Comparison of ENCODE assay signal across 9 cellular contexts in genomic region chr17:73231841-73232586, GRCh38. TPM values are rescaled to one million over a fixed set of nuclear protein-coding genes. Genes with fewer than 3 reads are reported as not detected.
A peak's percentile ranks its signal among the peaks of the same experiment; 100 is the strongest.
DNase-seq lines count a peak whose midpoint lies in the region; ATAC-seq and TF ChIP-seq lines count a peak whose summit lies in the region.
"Had no signal": no experiment of that assay in that cellular context is flagged by ENCODE, and none has a peak within 500 bp of the region (broad histone marks: within the 10 kb centered on the region; RNA-seq: fewer than 3 reads in every experiment).

No MANE protein-coding gene starts in this region.

- DNase-seq in AG09309 (ENCODE audit: low read depth) (peak; percentile 66), NCI-H226 (peak; percentile 84), activated B cell treated with CpG ODN at 0.5 μM for 24 hours (peak; percentile 97), inferior parietal cortex (ENCODE audit: extremely low spot score) (peak; percentile 97), spleen (peak; percentile 99)
- peak; percentile 95 for DNase-seq in central memory CD4-positive, alpha-beta T cell

- H3K36me3 ChIP-seq in spleen, result peaks cover 0 to 24% (median 13%) of the 10 kb centered on the region in 6 donors

- TF ChIP-seq POLR2A in GM18951 (IDR thresholded peaks at IDR 0.05; ENCODE audit: extremely low read depth, insufficient read depth, insufficient read length) (peak; percentile 82), spleen (IDR thresholded peaks at IDR 0.05) (peak in 1 of 3 donors; percentile 17)

- no peaks in the 10 kb centered on the region for H3K27me3 ChIP-seq in spleen (replicated peaks in 1 of 7)

- H3K36me3 Mint-ChIP-seq in activated B cell treated with CpG ODN at 0.5 μM for 24 hours (ENCODE audit: low read depth), result peaks cover 33% of the 10 kb centered on the region

- H3K4me1 ChIP-seq in spleen, result peaks cover 33 to 81% (median 59%) of the 10 kb centered on the region in 6 donors

- peak overlapping the region; percentile 93 for H3K4me3 Mint-ChIP-seq in activated B cell treated with CpG ODN at 0.5 μM for 24 hours

- in situ Hi-C loops in GM18951 (cut with MboI; ENCODE audit: low sequenced_read_pairs, unreplicated experiment), result no loop called here

- POLR2A ChIA-PET in activated B cell treated with CpG ODN at 0.5 μM for 24 hours (lab: Charles Lee), result interaction anchor here (0.6 to 2.7 kb wide), 9 partner anchors 19 to 1509 kb away, joined by 3 to 17 read pairs (median 3); partner anchors contain the start of genes COG1 and RPL38

- CTCF ChIA-PET in activated B cell treated with CpG ODN at 0.5 μM for 24 hours (lab: Charles Lee), result interaction anchor here (0.7 to 1.5 kb wide), 4 partner anchors 22 to 504 kb away, joined by 3 to 4 read pairs (median 4); no protein-coding TSS in a partner anchor

- peaks cover 54% of the 10 kb centered on the region for H3K4me1 Mint-ChIP-seq in activated B cell treated with CpG ODN at 0.5 μM for 24 hours

- intact Hi-C loops in activated B cell treated with CpG ODN at 0.5 μM for 24 hours (cut with micrococcal nuclease) (loop anchor here (1.0 to 2.0 kb wide), 3 partner anchors 39 to 140 kb away; partner anchors contain the start of genes COG1 and SLC39A11), spleen (cut with DNase I; ENCODE audit: low total_unique reads) (loop anchor here (5.0 kb wide), 1 partner anchor 35 kb away; no protein-coding TSS in a partner anchor)

- H3K27ac ChIP-seq in spleen, result peak overlapping the region; percentile 73 to 92 (median 88)

- TF ChIP-seq CTCF in AG09309 (IDR thresholded peaks at IDR 0.05; ENCODE audit: control insufficient read depth, insufficient read depth, low read depth, low read length, missing control alignments) (no peak), activated B cell treated with CpG ODN at 0.5 μM for 24 hours (IDR thresholded peaks at IDR 0.05) (no peak), spleen (IDR thresholded peaks at IDR 0.05 in 8 of 11, conservative IDR thresholded peaks at IDR 0.05 in 3 of 11) (peak in 10 of 11 experiments; percentile 4 to 71 (median 47))

- H3K9me3 Mint-ChIP-seq in activated B cell treated with CpG ODN at 0.5 μM for 24 hours, result no peaks in the 10 kb centered on the region

- H3K27me3 Mint-ChIP-seq in activated B cell treated with CpG ODN at 0.5 μM for 24 hours, result no peaks in the 10 kb centered on the region

- no peaks in the 10 kb centered on the region for H3K9me3 ChIP-seq in spleen

- H3K4me3 ChIP-seq in AG09309 (ENCODE audit: control insufficient read depth, low read depth, low read length) (peak overlapping the region; percentile 99), spleen (peak overlapping the region; percentile 80 to 99 (median 92))

- ATAC-seq in HG03175 (IDR thresholded peaks at IDR 0.05; ENCODE audit: unreplicated experiment) (peak; percentile 82), activated B cell treated with CpG ODN at 0.5 μM for 24 hours (ENCODE audit: low read depth) (peak; percentile 95)

- WGBS in spleen, 5 donors, result 0% methylated on average over 33 to 63 of the region's 63 CpGs

- peak overlapping the region; percentile 97 for H3K27ac Mint-ChIP-seq in activated B cell treated with CpG ODN at 0.5 μM for 24 hours

RNA-seq across cellular contexts. Expression of gene CPSF4L, which starts 29.7 kb away (rescaled TPM):
- total RNA-seq in activated B cell treated with CpG ODN at 0.5 μM for 24 hours (not detected in 2 replicates), spleen (not detected)
- not detected for polyA plus RNA-seq in spleen
- total RNA-seq: T-helper 1 cell treated with Interleukin-12 subunit alpha and Interleukin-12 subunit beta and Interleukin-4 antibody, amounts not matched to agents 30 ng/mL and 1 ng/mL, for 36 hours had no signal

RNA-seq across cellular contexts. Expression of gene COG1, which starts 39.2 kb away (rescaled TPM):
- total RNA-seq in activated B cell treated with CpG ODN at 0.5 μM for 24 hours (35.7 and 42.2 TPM in 2 replicates), spleen (10 to 100 TPM; 31.9 to 48.8 (median 36.1) TPM)
- 10 to 100 TPM in 2 of 3 donors, 1 to 10 TPM in 1; 8.9 to 10.5 (median 10.4) TPM for polyA plus RNA-seq in spleen

Comparison
In these comparisons a context has a peak if more than half of its experiments do, and no peak if none do; other contexts are left out.
1. Peak in every context shown above with its lines: DNase-seq, ATAC-seq, H3K4me3 ChIP-seq and H3K27ac ChIP-seq.
2. CTCF ChIP-seq: peak in spleen (10 of 11); none in AG09309 (single experiment) and activated B cell treated with CpG ODN at 0.5 μM for 24 hours (single experiment).